In genomic region chr19:53945998-53946397, GRCh38 we compare ENCODE assay signal across 23 cellular contexts. TPM values are rescaled to one million over a fixed set of nuclear protein-coding genes. Genes with fewer than 3 reads are reported as not detected.
DNase-seq lines count a peak whose midpoint lies in the region; ATAC-seq and TF ChIP-seq lines count a peak whose summit lies in the region.
"Had no signal": no experiment of that assay in that cellular context is flagged by ENCODE, and none has a peak within 500 bp of the region (broad histone marks: within the 10 kb centered on the region; RNA-seq: fewer than 3 reads in every experiment).

No MANE protein-coding gene starts in this region.

- peaks cover 2% of the 10 kb centered on the region for H3K4me1 Mint-ChIP-seq in endodermal cell
- H3K4me1 Mint-ChIP-seq: CD4-positive, alpha-beta memory T cell had no signal

- 100% methylated on average over 2 of the region's 2 CpGs for WGBS in endodermal cell (ENCODE audit: insufficient coverage in 1 of 2, insufficient read length in 1 of 2), 2 experiments

- H3K36me3 ChIP-seq in HUES48 (ENCODE audit: control insufficient read depth, insufficient read depth, low read length), result no peaks in the 10 kb centered on the region
- no peaks in the 10 kb centered on the region for H3K36me3 ChIP-seq in NT2/D1 (ENCODE audit: insufficient read depth, insufficient read length, low read length)
- H3K36me3 ChIP-seq in endodermal cell (ENCODE audit: control insufficient read depth, insufficient read depth, low read length), result no peaks in the 10 kb centered on the region
- peaks cover 13% of the 10 kb centered on the region for H3K36me3 ChIP-seq in neuron (ENCODE audit: insufficient read depth, low read length)
- H3K36me3 ChIP-seq: BLaER1 treated with 17β-estradiol and CSF1 and Interleukin-3, amounts not matched to agents 10 nM and 100 nM had no signal

- H3K9me3 ChIP-seq in HUES48 (ENCODE audit: control insufficient read depth, insufficient read depth, low read length) (no peaks in the 10 kb centered on the region), NT2/D1 (ENCODE audit: insufficient read depth, low read length) (no peaks in the 10 kb centered on the region), endodermal cell (ENCODE audit: control insufficient read depth, low read length) (no peaks in the 10 kb centered on the region), neuron (ENCODE audit: low read length) (peaks cover 5% of the 10 kb centered on the region)
- H3K9me3 ChIP-seq: Caco-2 had no signal

- no peaks in the 10 kb centered on the region for H3K36me3 Mint-ChIP-seq in endodermal cell (ENCODE audit: low read depth)
- H3K36me3 Mint-ChIP-seq: CD4-positive, alpha-beta memory T cell had no signal

- DNase-seq in NT2/D1 (ENCODE audit: low read depth, low spot score), result no peak
- DNase-seq in endodermal cell, result no peak
- no peak for DNase-seq in DMS53 (lab: John Stamatoyannopoulos, UW)
- no peak for DNase-seq in activated naive CD4-positive, alpha-beta T cell (lab: John Stamatoyannopoulos, UW)
- DNase-seq: ACHN; Caco-2; CD4-positive, alpha-beta memory T cell; DMS 273 treated with DMSO at 0.1 percent for 48 hours; DND-41; Karpas-422; NCI-H1694; NCI-H2081; NCI-H2171; NCI-H345; NCI-H524 had no signal

- H3K9ac ChIP-seq in HUES48 (ENCODE audit: low read depth, low read length) (no peak overlapping the region), NT2/D1 (ENCODE audit: insufficient read length, low read depth) (no peak overlapping the region), endodermal cell (ENCODE audit: extremely low read depth, low read length, poor library complexity, severe bottlenecking) (no peak overlapping the region)

- H3K4me1 ChIP-seq in HUES48 (ENCODE audit: control insufficient read depth, insufficient read depth, low read length), result peaks cover 9% of the 10 kb centered on the region
- H3K4me1 ChIP-seq in NT2/D1 (ENCODE audit: insufficient read depth, insufficient read length), result peaks cover 4% of the 10 kb centered on the region
- no peaks in the 10 kb centered on the region for H3K4me1 ChIP-seq in endodermal cell (ENCODE audit: control insufficient read depth, insufficient read depth, low read length)
- H3K4me1 ChIP-seq in neuron (ENCODE audit: insufficient read depth, low read length), result no peaks in the 10 kb centered on the region
- H3K4me1 ChIP-seq: Caco-2 had no signal

- H2AFZ ChIP-seq in neuron (ENCODE audit: low read depth, low read length), result no peak overlapping the region

- no peaks in the 10 kb centered on the region for H3K9me3 Mint-ChIP-seq in endodermal cell

- H3K27me3 ChIP-seq in HUES48 (ENCODE audit: control insufficient read depth, insufficient read depth, low read length) (peaks cover 10% of the 10 kb centered on the region; the same call in 1 of the 2 replicates), NT2/D1 (ENCODE audit: insufficient read depth, insufficient read length) (no peaks in the 10 kb centered on the region), endodermal cell (ENCODE audit: control insufficient read depth, insufficient read depth, low read length, poor library complexity, severe bottlenecking) (peaks cover 23% of the 10 kb centered on the region), neuron (ENCODE audit: insufficient read depth, low read length) (no peaks in the 10 kb centered on the region)
- H3K27me3 ChIP-seq: BLaER1 treated with 17β-estradiol and CSF1 and Interleukin-3, amounts not matched to agents 10 nM and 100 nM had no signal

- H3K4me3 ChIP-seq in HUES48 (ENCODE audit: low read depth, low read length) (peak overlapping the region; percentile 44), NT2/D1 (ENCODE audit: insufficient read length, low read depth) (peak overlapping the region; percentile 37), endodermal cell (ENCODE audit: low read length) (peak overlapping the region; percentile 56), neuron (ENCODE audit: low read length) (peak overlapping the region; percentile 38)

- no peak for TF ChIP-seq CTCF in endodermal cell (conservative IDR thresholded peaks at IDR 0.05)

- H3K27ac ChIP-seq in HUES48 (ENCODE audit: low read depth, low read length) (no peak overlapping the region), endodermal cell (ENCODE audit: low read depth, low read length) (no peak overlapping the region)

- H3K27ac Mint-ChIP-seq in endodermal cell, result no peak overlapping the region
- H3K27ac Mint-ChIP-seq: CD4-positive, alpha-beta memory T cell had no signal

- no peak for ATAC-seq in GM21515 (IDR thresholded peaks at IDR 0.05; ENCODE audit: unreplicated experiment)
- ATAC-seq in GM19035 (IDR thresholded peaks at IDR 0.05; ENCODE audit: unreplicated experiment), result no peak

- no peak overlapping the region for H3K4me3 Mint-ChIP-seq in endodermal cell
- H3K4me3 Mint-ChIP-seq: CD4-positive, alpha-beta memory T cell had no signal

- H3K27me3 Mint-ChIP-seq in endodermal cell (ENCODE audit: insufficient read depth), result peaks cover 44% of the 10 kb centered on the region

RNA-seq across cellular contexts. Expression of gene CACNG8, which starts 16.7 kb away (rescaled TPM):
- 1 to 10 TPM in 1 of 2 donors, under 1 TPM in 1; 0.48 to 4.8 TPM for total RNA-seq in endodermal cell
- polyA plus RNA-seq in endodermal cell (2013, experiment 1 of 2), result 2.4 TPM
- polyA plus RNA-seq in endodermal cell (2013, experiment 2 of 2), result 2.1 TPM
- total RNA-seq: CD4-positive, alpha-beta memory T cell; SK-MEL-5 had no signal
- polyA plus RNA-seq: CD4-positive, alpha-beta memory T cell had no signal

RNA-seq across cellular contexts. Expression of gene CACNG7, which starts 36.9 kb away (rescaled TPM):
- total RNA-seq in endodermal cell, result 1 to 10 TPM; 2.7 to 3.4 TPM
- 48.2 TPM for polyA plus RNA-seq in endodermal cell (2013, experiment 1 of 2)
- polyA plus RNA-seq in endodermal cell (2013, experiment 2 of 2), result 46.4 TPM
- total RNA-seq: Caco-2; CD4-positive, alpha-beta memory T cell; M059J; SK-MEL-5 had no signal
- polyA plus RNA-seq: CD4-positive, alpha-beta memory T cell had no signal

RNA-seq across cellular contexts. Expression of gene CACNG6, which starts 45.4 kb away (rescaled TPM):
- total RNA-seq in endodermal cell, result 1 to 10 TPM in 1 of 2 donors, under 1 TPM in 1; 0.92 to 1.8 TPM
- 1.6 TPM for polyA plus RNA-seq in endodermal cell (2013, experiment 1 of 2)
- polyA plus RNA-seq in endodermal cell (2013, experiment 2 of 2), result 1.5 TPM
- total RNA-seq: CD4-positive, alpha-beta memory T cell; G401; SK-MEL-5 had no signal
- polyA plus RNA-seq: CD4-positive, alpha-beta memory T cell had no signal
